8 cellular contexts compared by ENCODE assay signal in the genomic region with DNA sequence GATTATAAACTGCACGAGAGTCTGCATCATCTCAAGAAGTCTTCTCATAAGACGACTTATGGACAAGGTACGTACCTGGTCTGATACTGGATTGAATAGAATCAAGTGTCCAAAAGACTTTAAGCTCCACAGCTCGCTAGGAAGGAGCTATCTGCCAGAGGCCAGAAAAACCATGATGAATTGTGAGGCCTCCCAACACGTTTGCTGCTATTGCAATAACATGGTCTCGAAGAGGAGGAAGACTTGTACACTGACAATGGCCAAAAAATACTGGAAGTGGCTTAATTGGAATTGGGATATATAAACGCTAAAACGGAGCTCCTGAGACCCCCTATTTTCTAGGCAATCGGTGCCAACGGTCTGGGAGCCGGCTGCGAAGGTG. TPM values are rescaled to one million over a fixed set of nuclear protein-coding genes. Genes with fewer than 3 reads are reported as not detected.
A peak's percentile ranks its signal among the peaks of the same experiment; 100 is the strongest.
DNase-seq lines count a peak whose midpoint lies in the region; ATAC-seq and TF ChIP-seq lines count a peak whose summit lies in the region.

No MANE protein-coding gene starts in this region.

- H3K79me2 ChIP-seq in KMS-11 (ENCODE audit: insufficient read depth, low read depth): no peaks in the 10 kb centered on the region

- H3K9ac ChIP-seq in KMS-11 (no peak overlapping the region; the same call in 1 of the 2 replicates), liver (ENCODE audit: low read depth in 1 of 2, low read length in 2 of 2) (peak overlapping the region; percentile 42 to 59)

- H3K27ac Mint-ChIP-seq in CD14-positive monocyte: peak overlapping the region in 6 of 7 donors; percentile 1 to 88 (median 60)

- peak overlapping the region; percentile 96 for H2AFZ ChIP-seq in KMS-11 (ENCODE audit: low read depth)

- peaks cover 0 to 6% (median 0%) of the 10 kb centered on the region in 3 donors for H3K27me3 Mint-ChIP-seq in CD14-positive monocyte (ENCODE audit: low read depth in 3 of 3)

- H4K20me1 ChIP-seq in KMS-11 (ENCODE audit: insufficient read depth): no peaks in the 10 kb centered on the region

- peaks cover 15% of the 10 kb centered on the region for H3K4me1 ChIP-seq in KMS-11 (ENCODE audit: low read depth, poor library complexity, severe bottlenecking)
- peaks cover 5% of the 10 kb centered on the region for H3K4me1 ChIP-seq in body of pancreas
- H3K4me1 ChIP-seq in liver (ENCODE audit: control insufficient read depth in 4 of 4, insufficient read depth in 4 of 4, low read length in 3 of 4): peaks cover 0 to 11% (median 7%) of the 10 kb centered on the region in 4 donors
- peaks cover 0 to 10% (median 2%) of the 10 kb centered on the region in 4 donors for H3K4me1 ChIP-seq in tibial artery

- peaks cover 25% of the 10 kb centered on the region for H3K4me1 Mint-ChIP-seq in CD14-positive monocyte

- intact Hi-C loops in CD14-positive monocyte (cut with micrococcal nuclease) (no loop called here), body of pancreas (cut with DNase I) (no loop called here), tibial artery (cut with DNase I; ENCODE audit: low total_unique reads) (no loop called here)

- WGBS in body of pancreas, 2 donors: 5 to 6% methylated on average over 11 to 12 of the region's 12 CpGs
- 16% methylated on average over 12 of the region's 12 CpGs for WGBS in liver

- peak overlapping the region; percentile 15 for H3K4me3 ChIP-seq in KMS-11 (IDR thresholded peaks at IDR 0.05; ENCODE audit: insufficient read depth, low read depth, low read length)
- peak overlapping the region; percentile 27 to 70 for H3K4me3 ChIP-seq in body of pancreas
- H3K4me3 ChIP-seq in liver (ENCODE audit: low read depth in 1 of 3, low read length in 3 of 3): peak overlapping the region; percentile 67 to 98 (median 78)
- peak overlapping the region; percentile 61 to 73 for H3K4me3 ChIP-seq in tibial artery

- peak overlapping the region; percentile 89 for H3K4me2 ChIP-seq in KMS-11

- peak overlapping the region; percentile 89 to 96 for H3K4me3 Mint-ChIP-seq in CD14-positive monocyte

- no peak for TF ChIP-seq RAD21 in liver (IDR thresholded peaks at IDR 0.05)

- DNase-seq in CD14-positive monocyte (ENCODE audit: low spot score): no peak
- no peak for DNase-seq in body of pancreas
- no peak for DNase-seq in tibial artery
- DNase-seq in NCI-H2029 (lab: John Stamatoyannopoulos, UW): no peak
- DNase-seq in NCI-H1436 (lab: John Stamatoyannopoulos, UW): no peak
- DNase-seq in kidney glomerular epithelial cell (lab: John Stamatoyannopoulos, UW): no peak

- no peaks in the 10 kb centered on the region for H3K36me3 ChIP-seq in KMS-11 (ENCODE audit: insufficient read depth)
- no peaks in the 10 kb centered on the region for H3K36me3 ChIP-seq in body of pancreas (replicated peaks in 1 of 2; ENCODE audit: insufficient read depth in 1 of 2, low read depth in 2 of 2)
- H3K36me3 ChIP-seq in liver (ENCODE audit: control insufficient read depth in 4 of 4, insufficient read depth in 3 of 4, low read depth in 1 of 4, low read length in 3 of 4): no peaks in the 10 kb centered on the region
- H3K36me3 ChIP-seq in tibial artery: no peaks in the 10 kb centered on the region

- H3K9me3 ChIP-seq in body of pancreas (no peaks in the 10 kb centered on the region), liver (ENCODE audit: control insufficient read depth in 4 of 4, low read length in 3 of 4) (no peaks in the 10 kb centered on the region), tibial artery (no peaks in the 10 kb centered on the region)

- no peaks in the 10 kb centered on the region; the same call in 1 of the 2 replicates for H3K27me3 ChIP-seq in KMS-11 (ENCODE audit: insufficient read depth, low read depth)
- no peaks in the 10 kb centered on the region for H3K27me3 ChIP-seq in body of pancreas
- no peaks in the 10 kb centered on the region for H3K27me3 ChIP-seq in liver (ENCODE audit: control insufficient read depth in 4 of 4, insufficient read depth in 4 of 4, low read length in 3 of 4)
- H3K27me3 ChIP-seq in tibial artery: no peaks in the 10 kb centered on the region

- H3K27ac ChIP-seq in KMS-11 (no peak overlapping the region), body of pancreas (peak overlapping the region; percentile 18 to 86 (median 70)), liver (ENCODE audit: low read depth in 1 of 2, low read length in 2 of 2) (peak overlapping the region in 1 of 2 donors; percentile 47), tibial artery (peak overlapping the region; percentile 74 to 78)

- TF ChIP-seq CTCF in CD14-positive monocyte (IDR thresholded peaks at IDR 0.05) (no peak), KMS-11 (conservative IDR thresholded peaks at IDR 0.05; ENCODE audit: low read depth, low read length) (no peak), body of pancreas (IDR thresholded peaks at IDR 0.05) (no peak), liver (IDR thresholded peaks at IDR 0.05; ENCODE audit: low read depth, low read length, missing input control) (no peak), tibial artery (IDR thresholded peaks at IDR 0.05) (no peak)

- peak; percentile 13 for ATAC-seq in body of pancreas

- H3K9me3 Mint-ChIP-seq in CD14-positive monocyte: peaks cover 0 to 2% (median 0%) of the 10 kb centered on the region in 7 donors

- no peaks in the 10 kb centered on the region for H3K36me3 Mint-ChIP-seq in CD14-positive monocyte

- no peak for TF ChIP-seq POLR2A in body of pancreas (IDR thresholded peaks at IDR 0.05)

TF ChIP-seq in liver, 16 proteins besides CTCF, POLR2A, EP300 and RAD21:
- TF ChIP-seq JUND (IDR thresholded peaks at IDR 0.05) (no peak), TAF1 (conservative IDR thresholded peaks at IDR 0.05) (no peak), HNF4A (conservative IDR thresholded peaks at IDR 0.05) (no peak), SP1 (IDR thresholded peaks at IDR 0.05) (no peak), EGR1 (IDR thresholded peaks at IDR 0.05; ENCODE audit: low read depth in 2 of 2) (no peak), RXRA (IDR thresholded peaks at IDR 0.05) (no peak)
- TF ChIP-seq, protein P1, sequence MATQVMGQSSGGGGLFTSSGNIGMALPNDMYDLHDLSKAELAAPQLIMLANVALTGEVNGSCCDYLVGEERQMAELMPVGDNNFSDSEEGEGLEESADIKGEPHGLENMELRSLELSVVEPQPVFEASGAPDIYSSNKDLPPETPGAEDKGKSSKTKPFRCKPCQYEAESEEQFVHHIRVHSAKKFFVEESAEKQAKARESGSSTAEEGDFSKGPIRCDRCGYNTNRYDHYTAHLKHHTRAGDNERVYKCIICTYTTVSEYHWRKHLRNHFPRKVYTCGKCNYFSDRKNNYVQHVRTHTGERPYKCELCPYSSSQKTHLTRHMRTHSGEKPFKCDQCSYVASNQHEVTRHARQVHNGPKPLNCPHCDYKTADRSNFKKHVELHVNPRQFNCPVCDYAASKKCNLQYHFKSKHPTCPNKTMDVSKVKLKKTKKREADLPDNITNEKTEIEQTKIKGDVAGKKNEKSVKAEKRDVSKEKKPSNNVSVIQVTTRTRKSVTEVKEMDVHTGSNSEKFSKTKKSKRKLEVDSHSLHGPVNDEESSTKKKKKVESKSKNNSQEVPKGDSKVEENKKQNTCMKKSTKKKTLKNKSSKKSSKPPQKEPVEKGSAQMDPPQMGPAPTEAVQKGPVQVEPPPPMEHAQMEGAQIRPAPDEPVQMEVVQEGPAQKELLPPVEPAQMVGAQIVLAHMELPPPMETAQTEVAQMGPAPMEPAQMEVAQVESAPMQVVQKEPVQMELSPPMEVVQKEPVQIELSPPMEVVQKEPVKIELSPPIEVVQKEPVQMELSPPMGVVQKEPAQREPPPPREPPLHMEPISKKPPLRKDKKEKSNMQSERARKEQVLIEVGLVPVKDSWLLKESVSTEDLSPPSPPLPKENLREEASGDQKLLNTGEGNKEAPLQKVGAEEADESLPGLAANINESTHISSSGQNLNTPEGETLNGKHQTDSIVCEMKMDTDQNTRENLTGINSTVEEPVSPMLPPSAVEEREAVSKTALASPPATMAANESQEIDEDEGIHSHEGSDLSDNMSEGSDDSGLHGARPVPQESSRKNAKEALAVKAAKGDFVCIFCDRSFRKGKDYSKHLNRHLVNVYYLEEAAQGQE (IDR thresholded peaks at IDR 0.05): no peak
- TF ChIP-seq, protein P2, sequence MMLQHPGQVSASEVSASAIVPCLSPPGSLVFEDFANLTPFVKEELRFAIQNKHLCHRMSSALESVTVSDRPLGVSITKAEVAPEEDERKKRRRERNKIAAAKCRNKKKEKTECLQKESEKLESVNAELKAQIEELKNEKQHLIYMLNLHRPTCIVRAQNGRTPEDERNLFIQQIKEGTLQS (IDR thresholded peaks at IDR 0.05): no peak

RNA-seq across cellular contexts. Expression of a gene that starts 0.5 kb away (rescaled TPM):
- polyA plus RNA-seq in CD14-positive monocyte: 1 to 10 TPM in 1 of 2 donors, under 1 TPM in 1; 0.26 to 1.1 TPM
- 1 to 10 TPM; 1.3 to 2.3 TPM for total RNA-seq in body of pancreas
- total RNA-seq in liver: 1 to 10 TPM; 2.6 to 3.2 TPM
- 1 to 10 TPM in 1 of 2 donors, under 1 TPM in 1; 0.83 to 2.9 TPM for polyA plus RNA-seq in liver

RNA-seq across cellular contexts. Expression of a gene that starts 11.2 kb away (rescaled TPM):
- 10 to 100 TPM; 33.8 to 38.2 TPM for polyA plus RNA-seq in CD14-positive monocyte
- 10 to 100 TPM; 49.8 to 50.4 TPM for total RNA-seq in body of pancreas
- total RNA-seq in liver: 10 to 100 TPM; 28.1 to 31.8 TPM
- polyA plus RNA-seq in liver: 10 to 100 TPM; 11.8 to 31.8 TPM

RNA-seq across cellular contexts. Expression of a gene that starts 50.9 kb away (rescaled TPM):
- polyA plus RNA-seq in CD14-positive monocyte: 10 to 100 TPM; 26.1 to 28.6 TPM
- total RNA-seq in body of pancreas: 10 to 100 TPM; 36.3 to 62.0 TPM
- 10 to 100 TPM; 44.7 to 76.8 TPM for total RNA-seq in liver
- polyA plus RNA-seq in liver: 10 to 100 TPM; 15.7 to 19.2 TPM

RNA-seq across cellular contexts. Expression of a gene that starts 51.9 kb away (rescaled TPM):
- 100 to 1,000 TPM; 184 to 269 TPM for polyA plus RNA-seq in CD14-positive monocyte
- 100 to 1,000 TPM; 118 to 235 TPM for total RNA-seq in body of pancreas
- 100 to 1,000 TPM; 128 to 186 TPM for total RNA-seq in liver
- polyA plus RNA-seq in liver: 100 to 1,000 TPM in 1 of 2 donors, 10 to 100 TPM in 1; 42.7 to 264 TPM

Comparison
In these comparisons a context has a peak if more than half of its experiments do, and no peak if none do; other contexts are left out.
1. H3K4me3 ChIP-seq: peak in every context shown above with its lines; median percentile 78 in liver; 67 in tibial artery; 48 in body of pancreas; 15 in KMS-11.